ENCODE assay signal across 11 cellular contexts in the genomic region with DNA sequence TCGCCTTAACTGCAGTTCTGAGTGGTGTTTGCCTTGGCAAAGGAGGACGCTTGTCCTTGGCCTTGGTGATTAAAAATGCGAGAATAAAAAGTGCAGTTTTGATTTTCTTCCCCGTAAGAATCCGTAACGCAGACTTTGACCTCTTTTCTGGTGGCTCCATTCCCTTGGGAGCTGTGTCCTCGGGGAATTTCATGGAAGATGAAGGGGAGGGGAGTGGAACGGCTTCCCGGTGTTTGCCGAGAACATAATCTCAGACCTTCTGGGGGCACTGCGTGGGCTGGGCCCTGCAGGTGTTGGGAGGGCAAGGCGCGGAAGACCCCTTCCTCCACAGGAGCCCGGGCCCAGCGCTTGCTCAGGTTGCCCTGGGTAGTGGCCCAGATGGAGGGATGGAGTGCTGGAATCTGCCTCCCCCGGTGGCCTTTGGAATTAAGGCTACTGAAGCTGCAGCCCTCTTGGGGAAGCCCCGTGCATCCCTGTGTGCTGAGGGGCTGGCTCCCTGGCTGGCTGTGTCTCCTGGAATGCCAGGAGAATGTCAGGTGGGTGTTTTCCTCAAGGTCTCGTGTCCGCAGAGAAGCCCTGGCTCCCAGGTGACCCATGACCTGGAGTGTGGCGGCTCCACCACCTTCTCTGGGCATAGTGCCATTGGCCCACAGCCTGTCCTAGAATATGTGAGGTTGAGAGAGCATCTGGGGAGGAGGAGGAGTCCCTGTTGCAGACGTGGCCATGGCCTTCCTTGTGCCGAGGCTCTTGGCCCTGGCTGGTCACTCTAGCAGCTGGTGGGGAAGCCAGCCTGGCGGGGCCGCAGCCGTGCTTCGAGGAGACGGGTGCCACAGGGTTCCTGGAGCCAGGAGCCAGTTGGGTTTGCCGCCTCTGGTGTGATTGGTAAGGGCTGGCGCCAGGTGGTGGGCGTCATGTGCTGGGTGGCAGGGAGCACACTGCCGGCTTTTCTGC. TPM values are rescaled to one million over a fixed set of nuclear protein-coding genes. Genes with fewer than 3 reads are reported as not detected.
DNase-seq lines count a peak whose midpoint lies in the region; ATAC-seq and TF ChIP-seq lines count a peak whose summit lies in the region.
"Had no signal": no experiment of that assay in that cellular context is flagged by ENCODE, and none has a peak within 500 bp of the region (broad histone marks: within the 10 kb centered on the region; RNA-seq: fewer than 3 reads in every experiment).

No MANE protein-coding gene starts in this region.

- peak overlapping the region in 2 of 4 donors; percentile 21 to 79 for H3K4me3 Mint-ChIP-seq in IgD-negative memory B cell
- no peak overlapping the region for H3K4me3 Mint-ChIP-seq in stimulated activated memory B cell treated with anti-CD40 and anti-IgM and Interleukin-4, amounts not matched to agents 10 μg/mL and 1 μg/mL and 100 μg/mL, for 72 hours
- H3K4me3 Mint-ChIP-seq in activated naive CD4-positive, alpha-beta T cell treated with anti-CD3 and anti-CD28 coated beads, Interleukin-2, amount 10 ng/mL, durations not matched to agents 7 days and 5 days, result no peak overlapping the region

- H3K36me3 ChIP-seq in breast epithelium (no peaks in the 10 kb centered on the region), smooth muscle cell (ENCODE audit: low read depth) (no peaks in the 10 kb centered on the region)

- H3K27ac ChIP-seq in breast epithelium, result peak overlapping the region; percentile 80 to 88
- H3K27ac ChIP-seq in smooth muscle cell (ENCODE audit: low read depth), result peak overlapping the region; percentile 39

- no peaks in the 10 kb centered on the region for H3K9me3 ChIP-seq in breast epithelium
- H3K9me3 ChIP-seq in smooth muscle cell (replicated peaks; ENCODE audit: low read depth), result no peaks in the 10 kb centered on the region

- peaks cover 70% of the 10 kb centered on the region for H3K79me2 ChIP-seq in smooth muscle cell (ENCODE audit: low read depth)

- no peaks in the 10 kb centered on the region for H3K27me3 ChIP-seq in breast epithelium
- no peaks in the 10 kb centered on the region for H3K27me3 ChIP-seq in smooth muscle cell (ENCODE audit: low read depth)

- DNase-seq in breast epithelium (ENCODE audit: low spot score in 2 of 2) (no peak), kidney tubule cell (ENCODE audit: low spot score) (peak; percentile 78), smooth muscle cell (lab: John Stamatoyannopoulos, UW; ENCODE audit: unreplicated experiment) (no peak), NCI-H1417 treated with DMSO at 0.1 percent for 48 hours (lab: John Stamatoyannopoulos, UW) (no peak), RPMI8226 (no peak)
- DNase-seq in activated naive CD4-positive, alpha-beta T cell treated with anti-CD3 and anti-CD28 coated beads, Interleukin-2, amount 10 ng/mL, durations not matched to agents 7 days and 5 days, result no peak
- DNase-seq: activated CD4-positive, CD25-positive, alpha-beta regulatory T cell treated with anti-CD3 and anti-CD28 coated beads, Interleukin-2, amount 50 U/mL, for 72 hours; stimulated activated CD4-positive, alpha-beta T cell treated with anti-CD3 and anti-CD28 coated beads, Interleukin-2, amount 100 ng/mL, for 48 hours had no signal

- WGBS in smooth muscle cell (ENCODE audit: low lambda C conversion rate), result 93% methylated on average over 31 of the region's 31 CpGs

- peaks cover 12 to 43% of the 10 kb centered on the region in 2 donors for H3K4me1 ChIP-seq in breast epithelium
- H3K4me1 ChIP-seq in smooth muscle cell (ENCODE audit: low read depth), result peaks cover 35% of the 10 kb centered on the region

- CTCF ChIA-PET in activated naive CD4-positive, alpha-beta T cell treated with anti-CD3 and anti-CD28 coated beads, Interleukin-2, amount 10 ng/mL, durations not matched to agents 7 days and 5 days (lab: Charles Lee), result interaction anchor here (1.4 kb wide), 1 partner anchor 17 kb away, joined by 3 read pairs; no protein-coding TSS in a partner anchor

- no peak overlapping the region for H2AFZ ChIP-seq in smooth muscle cell (ENCODE audit: low read depth)

- TF ChIP-seq CTCF in breast epithelium (IDR thresholded peaks at IDR 0.05) (no peak), smooth muscle cell (IDR thresholded peaks at IDR 0.05; ENCODE audit: borderline replicate concordance, insufficient read depth, poor library complexity, severe bottlenecking) (no peak)

- no peak for ATAC-seq in stimulated activated memory B cell treated with anti-CD40 and anti-IgM and Interleukin-4, amounts not matched to agents 10 μg/mL and 1 μg/mL and 100 μg/mL, for 72 hours
- ATAC-seq: activated naive CD4-positive, alpha-beta T cell treated with anti-CD3 and anti-CD28 coated beads, Interleukin-2, amount 50 U/mL, for 72 hours had no signal

- peaks cover 7% of the 10 kb centered on the region for H3F3A ChIP-seq in smooth muscle cell (ENCODE audit: low read depth)

- peak overlapping the region in 2 of 3 donors; percentile 68 to 74 for H3K4me3 ChIP-seq in breast epithelium
- H3K4me3 ChIP-seq in smooth muscle cell, result no peak overlapping the region

- intact Hi-C loops in breast epithelium (cut with DNase I; ENCODE audit: low total_unique reads), result no loop called here

- H4K20me1 ChIP-seq in smooth muscle cell (ENCODE audit: low read depth), result peaks cover 76% of the 10 kb centered on the region

- H3K27me3 Mint-ChIP-seq in IgD-negative memory B cell, result peaks cover 24% of the 10 kb centered on the region
- H3K27me3 Mint-ChIP-seq in stimulated activated memory B cell treated with anti-CD40 and anti-IgM and Interleukin-4, amounts not matched to agents 10 μg/mL and 1 μg/mL and 100 μg/mL, for 72 hours, result peaks cover 87% of the 10 kb centered on the region
- H3K27me3 Mint-ChIP-seq in activated naive CD4-positive, alpha-beta T cell treated with anti-CD3 and anti-CD28 coated beads, Interleukin-2, amount 10 ng/mL, durations not matched to agents 7 days and 5 days, result peaks cover 55% of the 10 kb centered on the region

- H3K9ac ChIP-seq in smooth muscle cell (ENCODE audit: low read depth), result no peak overlapping the region

- H3K27ac Mint-ChIP-seq in IgD-negative memory B cell, result peak overlapping the region in 2 of 3 donors; percentile 67 to 85
- no peak overlapping the region for H3K27ac Mint-ChIP-seq in stimulated activated memory B cell treated with anti-CD40 and anti-IgM and Interleukin-4, amounts not matched to agents 10 μg/mL and 1 μg/mL and 100 μg/mL, for 72 hours
- H3K27ac Mint-ChIP-seq in activated naive CD4-positive, alpha-beta T cell treated with anti-CD3 and anti-CD28 coated beads, Interleukin-2, amount 10 ng/mL, durations not matched to agents 7 days and 5 days, result no peak overlapping the region
- H3K27ac Mint-ChIP-seq: activated naive CD4-positive, alpha-beta T cell treated with anti-CD3 and anti-CD28 coated beads, Interleukin-2, amount 50 U/mL, for 72 hours had no signal

- H3K4me1 Mint-ChIP-seq in IgD-negative memory B cell, result peaks cover 0 to 6% (median 1%) of the 10 kb centered on the region in 3 donors
- peaks cover 21% of the 10 kb centered on the region for H3K4me1 Mint-ChIP-seq in stimulated activated memory B cell treated with anti-CD40 and anti-IgM and Interleukin-4, amounts not matched to agents 10 μg/mL and 1 μg/mL and 100 μg/mL, for 72 hours
- H3K4me1 Mint-ChIP-seq in activated naive CD4-positive, alpha-beta T cell treated with anti-CD3 and anti-CD28 coated beads, Interleukin-2, amount 10 ng/mL, durations not matched to agents 7 days and 5 days, result peaks cover 18% of the 10 kb centered on the region

- H3K9me3 Mint-ChIP-seq in IgD-negative memory B cell, result no peaks in the 10 kb centered on the region
- H3K9me3 Mint-ChIP-seq in stimulated activated memory B cell treated with anti-CD40 and anti-IgM and Interleukin-4, amounts not matched to agents 10 μg/mL and 1 μg/mL and 100 μg/mL, for 72 hours, result no peaks in the 10 kb centered on the region
- H3K9me3 Mint-ChIP-seq in activated naive CD4-positive, alpha-beta T cell treated with anti-CD3 and anti-CD28 coated beads, Interleukin-2, amount 10 ng/mL, durations not matched to agents 7 days and 5 days, result no peaks in the 10 kb centered on the region
- H3K9me3 Mint-ChIP-seq: activated naive CD4-positive, alpha-beta T cell treated with anti-CD3 and anti-CD28 coated beads, Interleukin-2, amount 50 U/mL, for 72 hours had no signal

- H3K4me2 ChIP-seq in smooth muscle cell, result peak overlapping the region; percentile 96

- no peak for TF ChIP-seq POLR2A in breast epithelium (IDR thresholded peaks at IDR 0.05)

- peaks cover 2% of the 10 kb centered on the region for H3K36me3 Mint-ChIP-seq in IgD-negative memory B cell
- no peaks in the 10 kb centered on the region for H3K36me3 Mint-ChIP-seq in stimulated activated memory B cell treated with anti-CD40 and anti-IgM and Interleukin-4, amounts not matched to agents 10 μg/mL and 1 μg/mL and 100 μg/mL, for 72 hours
- no peaks in the 10 kb centered on the region for H3K36me3 Mint-ChIP-seq in activated naive CD4-positive, alpha-beta T cell treated with anti-CD3 and anti-CD28 coated beads, Interleukin-2, amount 10 ng/mL, durations not matched to agents 7 days and 5 days
- H3K36me3 Mint-ChIP-seq: activated naive CD4-positive, alpha-beta T cell treated with anti-CD3 and anti-CD28 coated beads, Interleukin-2, amount 50 U/mL, for 72 hours had no signal

RNA-seq across cellular contexts. Expression of gene BAIAP2, which starts 3.1 kb away (rescaled TPM):
- polyA plus RNA-seq in IgD-negative memory B cell (0.48 TPM), smooth muscle cell (26.6 and 47.2 TPM in 2 replicates)
- total RNA-seq in breast epithelium (10 to 100 TPM; 21.0 to 47.0 (median 37.6) TPM), smooth muscle cell (27.8 and 41.9 TPM in 2 replicates)

RNA-seq across cellular contexts. Expression of gene CHMP6, which starts 46.4 kb away (rescaled TPM):
- polyA plus RNA-seq in IgD-negative memory B cell (30.2 TPM), smooth muscle cell (21.5 and 30.9 TPM in 2 replicates)
- total RNA-seq in breast epithelium (10 to 100 TPM; 18.6 to 30.2 (median 27.7) TPM), smooth muscle cell (5.8 and 11.9 TPM in 2 replicates)

Comparison
In these comparisons a context has a peak if more than half of its experiments do, and no peak if none do; other contexts are left out.
1. H3K27ac Mint-ChIP-seq: peak in IgD-negative memory B cell (2 of 3); none in stimulated activated memory B cell treated with anti-CD40 and anti-IgM and Interleukin-4, amounts not matched to agents 10 μg/mL and 1 μg/mL and 100 μg/mL, for 72 hours (single experiment) and activated naive CD4-positive, alpha-beta T cell treated with anti-CD3 and anti-CD28 coated beads, Interleukin-2, amount 10 ng/mL, durations not matched to agents 7 days and 5 days (single experiment).